Comparison of ENCODE assay signal across 25 cellular contexts in the genomic region with DNA sequence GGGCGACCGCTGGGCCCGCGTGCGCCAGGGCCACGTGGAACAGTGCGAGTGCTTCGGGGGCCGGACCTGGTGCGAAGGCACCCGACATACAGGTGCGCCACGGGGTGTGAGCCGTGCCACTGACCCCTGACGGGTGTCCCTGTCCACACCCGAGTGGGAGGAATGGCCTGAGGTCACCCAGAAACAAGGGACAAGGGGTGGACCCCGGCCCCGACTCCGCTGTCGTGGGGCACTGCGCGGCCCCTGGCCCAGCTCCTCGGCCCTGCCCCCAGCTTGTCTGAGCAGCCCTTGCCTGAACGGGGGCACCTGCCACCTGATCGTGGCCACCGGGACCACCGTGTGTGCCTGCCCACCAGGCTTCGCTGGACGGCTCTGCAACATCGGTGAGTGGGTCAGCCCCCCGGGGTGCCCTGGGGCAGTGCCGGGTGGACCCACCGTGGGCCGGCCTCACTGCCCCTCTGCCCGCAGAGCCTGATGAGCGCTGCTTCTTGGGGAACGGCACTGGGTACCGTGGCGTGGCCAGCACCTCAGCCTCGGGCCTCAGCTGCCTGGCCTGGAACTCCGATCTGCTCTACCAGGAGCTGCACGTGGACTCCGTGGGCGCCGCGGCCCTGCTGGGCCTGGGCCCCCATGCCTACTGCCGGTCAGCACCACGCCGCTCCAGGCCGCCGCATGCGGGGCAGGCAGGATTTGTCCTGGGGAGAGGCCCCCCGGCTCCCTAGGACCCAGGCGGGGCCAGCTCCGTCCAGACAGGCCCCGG. TPM values are rescaled to one million over a fixed set of nuclear protein-coding genes. Genes with fewer than 3 reads are reported as not detected.
"Had no signal": no experiment of that assay in that cellular context is flagged by ENCODE, and none has a peak within 500 bp of the region (broad histone marks: within the 10 kb centered on the region; RNA-seq: fewer than 3 reads in every experiment).

No MANE protein-coding gene starts in this region.

- ATAC-seq: activated CD8-positive, alpha-beta memory T cell treated with anti-CD3 and anti-CD28 coated beads, Interleukin-2, amount 10 ng/mL, durations not matched to agents 7 days and 5 days; activated naive CD8-positive, alpha-beta T cell treated with anti-CD3 and anti-CD28 coated beads, Interleukin-2, amount 50 U/mL, for 24 hours; body of pancreas; PC-3 had no signal

- H3K4me1 Mint-ChIP-seq: activated B cell treated with CpG ODN at 0.5 μM for 24 hours; activated CD4-positive, alpha-beta T cell treated with anti-CD3 and anti-CD28 coated beads, Interleukin-2, amount 10 ng/mL, durations not matched to agents 24 days and 14 days; activated CD8-positive, alpha-beta memory T cell treated with anti-CD3 and anti-CD28 coated beads, Interleukin-2, amount 10 ng/mL, durations not matched to agents 7 days and 5 days; activated naive CD8-positive, alpha-beta T cell treated with anti-CD3 and anti-CD28 coated beads, Interleukin-2, amount 50 U/mL, for 24 hours had no signal

- H3K4me3 ChIP-seq: ascending aorta, body of pancreas had no signal

- H3K27me3 ChIP-seq: ascending aorta, body of pancreas had no signal

- H3K9ac ChIP-seq: KMS-11 had no signal

- H3K27ac Mint-ChIP-seq: activated B cell treated with CpG ODN at 0.5 μM for 24 hours; activated CD4-positive, alpha-beta T cell treated with anti-CD3 and anti-CD28 coated beads, Interleukin-2, amount 10 ng/mL, durations not matched to agents 24 days and 14 days; activated CD8-positive, alpha-beta memory T cell treated with anti-CD3 and anti-CD28 coated beads, Interleukin-2, amount 10 ng/mL, durations not matched to agents 7 days and 5 days; activated naive CD4-positive, alpha-beta T cell treated with anti-CD3 and anti-CD28 coated beads, Interleukin-2, amount 50 U/mL, for 72 hours; activated naive CD8-positive, alpha-beta T cell treated with anti-CD3 and anti-CD28 coated beads, Interleukin-2, amount 50 U/mL, for 24 hours; activated T-cell treated with anti-CD3 and anti-CD28 coated beads, Interleukin-2, amount 50 U/mL, for 24 hours; T-helper 17 cell had no signal

- H3K9me3 ChIP-seq: ascending aorta, body of pancreas had no signal

- H3K36me3 ChIP-seq: ascending aorta had no signal

- H3K4me2 ChIP-seq: KMS-11 had no signal

- H3K4me3 Mint-ChIP-seq: activated B cell treated with CpG ODN at 0.5 μM for 24 hours; activated CD4-positive, alpha-beta T cell treated with anti-CD3 and anti-CD28 coated beads, Interleukin-2, amount 10 ng/mL, durations not matched to agents 24 days and 14 days; activated CD8-positive, alpha-beta memory T cell treated with anti-CD3 and anti-CD28 coated beads, Interleukin-2, amount 10 ng/mL, durations not matched to agents 7 days and 5 days; activated naive CD8-positive, alpha-beta T cell treated with anti-CD3 and anti-CD28 coated beads, Interleukin-2, amount 50 U/mL, for 24 hours; activated T-cell treated with anti-CD3 and anti-CD28 coated beads, Interleukin-2, amount 50 U/mL, for 24 hours; T-helper 17 cell had no signal

- DNase-seq: activated B cell treated with CpG ODN at 0.5 μM for 24 hours; activated CD4-positive, alpha-beta T cell treated with anti-CD3 and anti-CD28 coated beads for 1 hour; activated CD4-positive, alpha-beta T cell treated with anti-CD3 and anti-CD28 coated beads, Interleukin-2, amount 10 ng/mL, durations not matched to agents 24 days and 14 days; activated CD4-positive, alpha-beta T cell treated with anti-CD3 and anti-CD28 coated beads, Interleukin-2, amount 50 U/mL, for 48 hours; activated CD8-positive, alpha-beta memory T cell treated with anti-CD3 and anti-CD28 coated beads, Interleukin-2, amount 10 ng/mL, durations not matched to agents 7 days and 5 days; activated effector memory CD4-positive, alpha-beta T cell treated with anti-CD3 and anti-CD28 coated beads, Interleukin-2, amount 50 U/mL, for 16 hours; activated naive CD4-positive, alpha-beta T cell treated with Interleukin-2 at 50 U/mL for 16 hours; activated naive CD8-positive, alpha-beta T cell treated with anti-CD3 and anti-CD28 coated beads, Interleukin-2, amount 50 U/mL, for 24 hours; activated T-cell treated with anti-CD3 and anti-CD28 coated beads, Interleukin-2, amount 50 U/mL, for 24 hours; amniotic stem cell; body of pancreas; NCI-H1092 treated with DMSO at 0.1 percent for 48 hours; NCI-H1417 treated with DMSO at 0.1 percent for 48 hours; NCI-H1694; NCI-H2081; NCI-H446; PC-3; SIG-M5; T-helper 17 cell; T-helper 9 cell had no signal

- H3K27me3 Mint-ChIP-seq: activated B cell treated with CpG ODN at 0.5 μM for 24 hours; activated CD4-positive, alpha-beta T cell treated with anti-CD3 and anti-CD28 coated beads, Interleukin-2, amount 10 ng/mL, durations not matched to agents 24 days and 14 days; activated CD8-positive, alpha-beta memory T cell treated with anti-CD3 and anti-CD28 coated beads, Interleukin-2, amount 10 ng/mL, durations not matched to agents 7 days and 5 days; activated naive CD8-positive, alpha-beta T cell treated with anti-CD3 and anti-CD28 coated beads, Interleukin-2, amount 50 U/mL, for 24 hours; activated T-cell treated with anti-CD3 and anti-CD28 coated beads, Interleukin-2, amount 50 U/mL, for 24 hours had no signal

- FAIRE-seq: bronchial epithelial cell, RCC 7860 had no signal

- H3K27ac ChIP-seq: ascending aorta, body of pancreas, KMS-11 had no signal

- H3K9me3 Mint-ChIP-seq: activated B cell treated with CpG ODN at 0.5 μM for 24 hours; activated CD4-positive, alpha-beta T cell treated with anti-CD3 and anti-CD28 coated beads, Interleukin-2, amount 10 ng/mL, durations not matched to agents 24 days and 14 days; activated naive CD4-positive, alpha-beta T cell treated with anti-CD3 and anti-CD28 coated beads, Interleukin-2, amount 50 U/mL, for 72 hours; activated naive CD8-positive, alpha-beta T cell treated with anti-CD3 and anti-CD28 coated beads, Interleukin-2, amount 50 U/mL, for 24 hours; activated T-cell treated with anti-CD3 and anti-CD28 coated beads, Interleukin-2, amount 50 U/mL, for 24 hours had no signal

- H3K36me3 Mint-ChIP-seq: activated CD8-positive, alpha-beta memory T cell treated with anti-CD3 and anti-CD28 coated beads, Interleukin-2, amount 10 ng/mL, durations not matched to agents 7 days and 5 days; activated naive CD4-positive, alpha-beta T cell treated with anti-CD3 and anti-CD28 coated beads, Interleukin-2, amount 50 U/mL, for 72 hours had no signal

RNA-seq across cellular contexts. Expression of a gene that starts 2.8 kb away (rescaled TPM):
- total RNA-seq: activated B cell treated with CpG ODN at 0.5 μM for 24 hours; activated CD4-positive, alpha-beta T cell treated with anti-CD3 and anti-CD28 coated beads, Interleukin-2, amount 10 ng/mL, durations not matched to agents 24 days and 14 days; activated CD8-positive, alpha-beta memory T cell treated with anti-CD3 and anti-CD28 coated beads, Interleukin-2, amount 10 ng/mL, durations not matched to agents 7 days and 5 days; activated naive CD4-positive, alpha-beta T cell treated with anti-CD3 and anti-CD28 coated beads, Interleukin-2, amount 50 U/mL, for 72 hours; bronchial epithelial cell; T-helper 17 cell had no signal

RNA-seq across cellular contexts. Expression of a gene that starts 18.6 kb away (rescaled TPM):
- total RNA-seq: activated CD4-positive, alpha-beta T cell treated with anti-CD3 and anti-CD28 coated beads, Interleukin-2, amount 10 ng/mL, durations not matched to agents 24 days and 14 days; activated CD8-positive, alpha-beta memory T cell treated with anti-CD3 and anti-CD28 coated beads, Interleukin-2, amount 10 ng/mL, durations not matched to agents 7 days and 5 days; activated naive CD4-positive, alpha-beta T cell treated with anti-CD3 and anti-CD28 coated beads, Interleukin-2, amount 50 U/mL, for 72 hours; T-helper 17 cell had no signal
